Comparison of ENCODE assay signal across 17 cellular contexts in genomic region chr16:77820340-77820739, GRCh38. TPM values are rescaled to one million over a fixed set of nuclear protein-coding genes. Genes with fewer than 3 reads are reported as not detected.
A peak's percentile ranks its signal among the peaks of the same experiment; 100 is the strongest.
DNase-seq lines count a peak whose midpoint lies in the region; ATAC-seq and TF ChIP-seq lines count a peak whose summit lies in the region.
"Had no signal": no experiment of that assay in that cellular context is flagged by ENCODE, and none has a peak within 500 bp of the region (broad histone marks: within the 10 kb centered on the region; RNA-seq: fewer than 3 reads in every experiment).

No MANE protein-coding gene starts in this region.

- H3K27me3 Mint-ChIP-seq in endodermal cell (ENCODE audit: insufficient read depth) (no peaks in the 10 kb centered on the region), WTC11 (ENCODE audit: low read depth) (no peaks in the 10 kb centered on the region)

- no peak overlapping the region for H3K4ac ChIP-seq in neuronal stem cell (ENCODE audit: low read length)

- H2AFZ ChIP-seq in neural cell (ENCODE audit: low read depth, low read length), result no peak overlapping the region
- H2AFZ ChIP-seq in neuronal stem cell (ENCODE audit: low read length), result peak overlapping the region; percentile 17
- H2AFZ ChIP-seq: GM23248 had no signal

- H2BK5ac ChIP-seq in neuronal stem cell (ENCODE audit: low read length), result no peak overlapping the region

- 14 to 17% methylated on average over 3 of the region's 3 CpGs for WGBS in ectodermal cell, 2 experiments
- WGBS in endodermal cell (ENCODE audit: insufficient coverage in 1 of 2, insufficient read length in 1 of 2), 2 experiments, result 63 to 70% methylated on average over 1 to 3 of the region's 3 CpGs
- no CpG with 5 or more reads among the region's 3 CpGs for WGBS in neuronal stem cell (ENCODE audit: extremely low coverage in 2 of 2, insufficient read length in 2 of 2, insufficient replicate concordance in 1 of 2), 2 donors

- CTCF ChIA-PET in WTC11 (lab: Charles Lee), result no interaction called here

- no peak overlapping the region for H2BK12ac ChIP-seq in neuronal stem cell (ENCODE audit: low read length)

- no peaks in the 10 kb centered on the region for H3K9me2 ChIP-seq in neural cell (ENCODE audit: insufficient read depth, low read length)

- no peaks in the 10 kb centered on the region for H3F3A ChIP-seq in neural cell (ENCODE audit: insufficient read depth, low read length, poor library complexity, severe bottlenecking)

- peak overlapping the region; percentile 85 for H3K27ac ChIP-seq in ectodermal cell (ENCODE audit: insufficient read depth, low read depth, low read length, poor library complexity, severe bottlenecking)
- H3K27ac ChIP-seq in endodermal cell (ENCODE audit: low read depth, low read length), result peak overlapping the region; percentile 75
- peak overlapping the region; percentile 75 for H3K27ac ChIP-seq in neural cell (ENCODE audit: low read length)
- no peak overlapping the region for H3K27ac ChIP-seq in neuronal stem cell (replicated peaks; ENCODE audit: low read length)
- H3K27ac ChIP-seq: GM23248 had no signal

- no peaks in the 10 kb centered on the region for H3K79me2 ChIP-seq in neural cell (replicated peaks; ENCODE audit: insufficient read depth, low read length)

- no peaks in the 10 kb centered on the region for H3K79me1 ChIP-seq in neuronal stem cell (ENCODE audit: low read depth, low read length)

- H3K9me3 Mint-ChIP-seq in endodermal cell, result no peaks in the 10 kb centered on the region
- no peaks in the 10 kb centered on the region for H3K9me3 Mint-ChIP-seq in WTC11
- H3K9me3 Mint-ChIP-seq: CD4-positive, alpha-beta memory T cell had no signal

- H2AK5ac ChIP-seq in neuronal stem cell (ENCODE audit: low read depth, low read length), result no peak overlapping the region

- no peak for TF ChIP-seq RAD21 in neural cell (conservative IDR thresholded peaks at IDR 0.05)

- no peak overlapping the region for H2BK120ac ChIP-seq in neuronal stem cell (ENCODE audit: low read depth, low read length)

- no peaks in the 10 kb centered on the region for H3K9me3 ChIP-seq in ectodermal cell (ENCODE audit: control insufficient read depth, low read length)
- no peaks in the 10 kb centered on the region for H3K9me3 ChIP-seq in endodermal cell (ENCODE audit: control insufficient read depth, low read length)
- no peaks in the 10 kb centered on the region for H3K9me3 ChIP-seq in neural cell (ENCODE audit: low read length)
- H3K9me3 ChIP-seq in neuronal stem cell (replicated peaks in 1 of 2; ENCODE audit: control insufficient read depth in 2 of 2, insufficient read depth in 1 of 2, low read depth in 1 of 2, low read length in 2 of 2), result no peaks in the 10 kb centered on the region

- H3K4me1 Mint-ChIP-seq in endodermal cell (peaks cover 14% of the 10 kb centered on the region), WTC11 (peaks cover 18% of the 10 kb centered on the region)
- H3K4me1 Mint-ChIP-seq: CD4-positive, alpha-beta memory T cell had no signal

- H3K9ac ChIP-seq in endodermal cell (ENCODE audit: extremely low read depth, low read length, poor library complexity, severe bottlenecking) (no peak overlapping the region), neural cell (ENCODE audit: low read length) (peak overlapping the region; percentile 37), neuronal stem cell (ENCODE audit: low read depth, low read length, poor library complexity) (no peak overlapping the region)
- H3K9ac ChIP-seq: GM23248 had no signal

- H3K27me3 ChIP-seq in ectodermal cell (ENCODE audit: control insufficient read depth, insufficient read depth, low read length, poor library complexity, severe bottlenecking) (no peaks in the 10 kb centered on the region), endodermal cell (ENCODE audit: control insufficient read depth, insufficient read depth, low read length, poor library complexity, severe bottlenecking) (no peaks in the 10 kb centered on the region), neural cell (ENCODE audit: insufficient read depth, low read depth, low read length) (no peaks in the 10 kb centered on the region), neuronal stem cell (ENCODE audit: control insufficient read depth in 3 of 3, insufficient read depth in 3 of 3, low read depth in 1 of 3, low read length in 3 of 3) (no peaks in the 10 kb centered on the region)

- no peak overlapping the region for H3K18ac ChIP-seq in neuronal stem cell (ENCODE audit: low read length)

- no peak overlapping the region for H3K4me3 ChIP-seq in ectodermal cell (ENCODE audit: insufficient read depth, low read depth, low read length)
- no peak overlapping the region for H3K4me3 ChIP-seq in endodermal cell (ENCODE audit: low read length)
- H3K4me3 ChIP-seq in neural cell (ENCODE audit: low read length), result no peak overlapping the region
- no peak overlapping the region for H3K4me3 ChIP-seq in neuronal stem cell (ENCODE audit: low read length in 2 of 2)
- H3K4me3 ChIP-seq: GM23248 had no signal

- TF ChIP-seq CTCF in endodermal cell (conservative IDR thresholded peaks at IDR 0.05) (no peak), neural cell (IDR thresholded peaks at IDR 0.05; ENCODE audit: poor library complexity, severe bottlenecking) (no peak), WTC11 (IDR thresholded peaks at IDR 0.05) (no peak)

- no peak overlapping the region for H3K4me3 Mint-ChIP-seq in endodermal cell
- H3K4me3 Mint-ChIP-seq in WTC11, result no peak overlapping the region
- H3K4me3 Mint-ChIP-seq: CD4-positive, alpha-beta memory T cell had no signal

- POLR2A ChIA-PET in WTC11 (lab: Charles Lee), result no interaction called here

- ATAC-seq in WTC11 (no peak), HG03354 (IDR thresholded peaks at IDR 0.05; ENCODE audit: poor library complexity, severe bottlenecking, unreplicated experiment) (no peak)

- DNase-seq in endodermal cell (no peak), neuronal stem cell (ENCODE audit: low spot score) (peak; percentile 59), WTC11 (ENCODE audit: low spot score) (no peak)
- DNase-seq: C1 segment of cervical spinal cord; Calu3; CD4-positive, alpha-beta memory T cell; COR-L47; DMS53; DMS79 treated with DMSO at 0.1 percent for 48 hours; GF-D8; H7 had no signal

- H3K36me3 Mint-ChIP-seq in endodermal cell (ENCODE audit: low read depth), result no peaks in the 10 kb centered on the region
- peaks cover 16% of the 10 kb centered on the region for H3K36me3 Mint-ChIP-seq in WTC11
- H3K36me3 Mint-ChIP-seq: CD4-positive, alpha-beta memory T cell had no signal

- H2BK15ac ChIP-seq in neuronal stem cell (ENCODE audit: low read length), result no peak overlapping the region

- peaks cover 22% of the 10 kb centered on the region for H3K4me1 ChIP-seq in ectodermal cell (ENCODE audit: control insufficient read depth, insufficient read depth, low read length)
- H3K4me1 ChIP-seq in endodermal cell (ENCODE audit: control insufficient read depth, insufficient read depth, low read length), result peaks cover 5% of the 10 kb centered on the region
- peaks cover 6 to 13% of the 10 kb centered on the region in 2 donors for H3K4me1 ChIP-seq in neuronal stem cell (ENCODE audit: control insufficient read depth in 2 of 2, insufficient read depth in 1 of 2, low read depth in 1 of 2, low read length in 2 of 2)

- no peak overlapping the region for H3K4me2 ChIP-seq in neural cell (ENCODE audit: low read length)
- H3K4me2 ChIP-seq in neuronal stem cell (ENCODE audit: insufficient read depth, low read length, poor library complexity, severe bottlenecking), result no peak overlapping the region

- no peak overlapping the region for H4K8ac ChIP-seq in neuronal stem cell (ENCODE audit: low read depth, low read length)

- H3K27ac Mint-ChIP-seq in endodermal cell (no peak overlapping the region), WTC11 (no peak overlapping the region)
- H3K27ac Mint-ChIP-seq: CD4-positive, alpha-beta memory T cell had no signal

- no peak for TF ChIP-seq EP300 in neural cell (conservative IDR thresholded peaks at IDR 0.05; ENCODE audit: poor library complexity, severe bottlenecking)

- no peak overlapping the region for H3K23ac ChIP-seq in neuronal stem cell (ENCODE audit: low read depth, low read length, poor library complexity)

- H3K36me3 ChIP-seq in ectodermal cell (ENCODE audit: control insufficient read depth, insufficient read depth, low read length) (peaks cover 3% of the 10 kb centered on the region), endodermal cell (ENCODE audit: control insufficient read depth, insufficient read depth, low read length) (no peaks in the 10 kb centered on the region), neural cell (ENCODE audit: insufficient read depth, low read length) (no peaks in the 10 kb centered on the region), neuronal stem cell (replicated peaks in 1 of 2; ENCODE audit: control insufficient read depth in 2 of 2, insufficient read depth in 2 of 2, low read length in 2 of 2) (peaks cover 3 to 10% of the 10 kb centered on the region in 2 donors)

- no peak overlapping the region for H3K14ac ChIP-seq in neuronal stem cell (ENCODE audit: low read length)

- no peak overlapping the region for H4K91ac ChIP-seq in neuronal stem cell (ENCODE audit: low read depth, low read length, poor library complexity)

- no peaks in the 10 kb centered on the region for H4K20me1 ChIP-seq in neural cell (ENCODE audit: insufficient read depth)

TF ChIP-seq in neural cell, 6 proteins besides CTCF, POLR2A, EP300 and RAD21 (continues in another document):
- TF ChIP-seq MXI1 (conservative IDR thresholded peaks at IDR 0.05; ENCODE audit: poor library complexity, severe bottlenecking) (no peak), POLR2AphosphoS5 (IDR thresholded peaks at IDR 0.05) (peak; percentile 71)

TF ChIP-seq in WTC11, 78 proteins besides CTCF, POLR2A, EP300 and RAD21 (continues in another document):
- no peak for TF ChIP-seq ZBTB21 (CRISPR knock-in tag; IDR thresholded peaks at IDR 0.05; ENCODE audit: borderline replicate concordance)

RNA-seq across cellular contexts. Expression of gene VAT1L, which starts 32.0 kb away (rescaled TPM):
- 111 TPM for polyA plus RNA-seq in ectodermal cell (2013, experiment 1 of 4)
- 126 TPM for polyA plus RNA-seq in ectodermal cell (2013, experiment 2 of 4)
- 88.4 TPM for polyA plus RNA-seq in ectodermal cell (2013, experiment 3 of 4)
- polyA plus RNA-seq in ectodermal cell (2013, experiment 4 of 4), result 99.3 TPM
- total RNA-seq in endodermal cell (1 to 10 TPM in 1 of 2 donors, under 1 TPM in 1; 0.53 to 4.1 TPM), WTC11 (2021) (19.1 to 22.2 TPM (median 22.0 TPM) in 3 replicates)
- polyA plus RNA-seq in endodermal cell (2013, experiment 1 of 2), result 27.8 TPM
- 23.1 TPM for polyA plus RNA-seq in endodermal cell (2013, experiment 2 of 2)
- 54.5 and 60.6 TPM in 2 replicates for polyA plus RNA-seq in neural cell
- polyA minus RNA-seq in neural cell, result 71.8 and 77.7 TPM in 2 replicates
- polyA plus RNA-seq in neuronal stem cell (2013, experiment 1 of 2), result 31.2 TPM
- 31.9 TPM for polyA plus RNA-seq in neuronal stem cell (2013, experiment 2 of 2)
- total RNA-seq: A172; Calu3; CD4-positive, alpha-beta memory T cell; G401 had no signal
- polyA plus RNA-seq: CD4-positive, alpha-beta memory T cell had no signal
